1 cellular context compared by ENCODE assay signal in the genomic region with DNA sequence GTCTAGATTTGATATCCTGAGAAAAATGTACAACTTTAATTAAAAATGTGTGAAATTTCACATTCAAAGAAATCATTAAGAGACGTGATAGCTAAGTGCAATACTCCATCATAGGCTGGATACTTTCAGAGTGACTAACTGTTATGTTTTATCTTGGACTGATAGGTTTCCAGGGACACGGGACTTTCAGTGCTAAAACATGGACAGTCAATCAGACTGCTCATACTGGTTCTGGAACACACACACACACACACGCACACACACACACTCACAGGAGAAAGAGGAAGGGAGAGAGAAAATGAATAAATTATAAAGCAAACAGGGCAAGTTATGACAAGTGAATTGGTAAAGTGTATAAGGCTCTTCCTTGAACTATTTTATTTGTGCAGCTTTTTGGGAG.
TF ChIP-seq lines count a peak whose summit lies in the region.

No MANE protein-coding gene starts in this region.

TF ChIP-seq in WTC11, 78 proteins besides CTCF, POLR2A, EP300 and RAD21 (continued from another document):
- no peak for TF ChIP-seq FOXP4 (CRISPR knock-in tag; IDR thresholded peaks at IDR 0.05)
- TF ChIP-seq ETV6 (CRISPR knock-in tag; IDR thresholded peaks at IDR 0.05): no peak
- no peak for TF ChIP-seq ZNF671 (CRISPR knock-in tag; IDR thresholded peaks at IDR 0.05)
- no peak for TF ChIP-seq NFYB (CRISPR knock-in tag; conservative IDR thresholded peaks at IDR 0.05; ENCODE audit: low read depth)
- TF ChIP-seq MAX (CRISPR knock-in tag; IDR thresholded peaks at IDR 0.05): no peak
- no peak for TF ChIP-seq ZNF281 (CRISPR knock-in tag; IDR thresholded peaks at IDR 0.05)
- no peak for TF ChIP-seq PRDM15 (CRISPR knock-in tag; IDR thresholded peaks at IDR 0.05)
- no peak for TF ChIP-seq NR2C2 (CRISPR knock-in tag; IDR thresholded peaks at IDR 0.05)
- no peak for TF ChIP-seq SMAD4 (CRISPR knock-in tag; IDR thresholded peaks at IDR 0.05)
- TF ChIP-seq ATF6 (CRISPR knock-in tag; IDR thresholded peaks at IDR 0.05): no peak
- TF ChIP-seq JAZF1 (CRISPR knock-in tag; IDR thresholded peaks at IDR 0.05): no peak
- TF ChIP-seq MYBL2 (CRISPR knock-in tag; IDR thresholded peaks at IDR 0.05): no peak
- TF ChIP-seq ESRRA (CRISPR knock-in tag; IDR thresholded peaks at IDR 0.05; ENCODE audit: borderline replicate concordance): no peak
- TF ChIP-seq ZSCAN18 (CRISPR knock-in tag; IDR thresholded peaks at IDR 0.05): no peak
- no peak for TF ChIP-seq PRRX2 (CRISPR knock-in tag; IDR thresholded peaks at IDR 0.05)
TF ChIP-seq in WTC11: peak in this region for 0.
